ENCODE assay signal across 17 cellular contexts in genomic region chr4:17230727-17231126, GRCh38.
"Had no signal": no experiment of that assay in that cellular context is flagged by ENCODE, and none has a peak within 500 bp of the region (broad histone marks: within the 10 kb centered on the region; RNA-seq: fewer than 3 reads in every experiment).

No MANE protein-coding gene starts in this region.

- H3K27me3 ChIP-seq: esophagus squamous epithelium, foreskin keratinocyte, hepatocyte, neural progenitor cell, pancreas had no signal

- H3K4me3 ChIP-seq: esophagus squamous epithelium, hepatocyte, neural progenitor cell, pancreas, smooth muscle cell had no signal

- H3K27ac ChIP-seq: epithelial cell of prostate, esophagus squamous epithelium, foreskin keratinocyte, hepatocyte, neural progenitor cell, pancreas had no signal

- H3K36me3 ChIP-seq: esophagus squamous epithelium, neural progenitor cell, pancreas had no signal

- DNase-seq: effector memory CD8-positive, alpha-beta T cell; esophagus squamous epithelium; foreskin keratinocyte; kidney; left colon; mammary epithelial cell; naive thymus-derived CD4-positive, alpha-beta T cell; nucleus accumbens; pancreas; right cardiac atrium; stimulated activated CD4-positive, alpha-beta T cell treated with anti-CD3 and anti-CD28 coated beads, Interleukin-2, amount 100 ng/mL, for 48 hours; stimulated activated naive CD4-positive, alpha-beta T cell treated with Interleukin-2 at 50 U/mL for 16 hours; trophoblast cell had no signal
